Comparison of ENCODE assay signal across 22 cellular contexts in genomic region chr2:216155954-216156353, GRCh38. TPM values are rescaled to one million over a fixed set of nuclear protein-coding genes. Genes with fewer than 3 reads are reported as not detected.
DNase-seq lines count a peak whose midpoint lies in the region; ATAC-seq and TF ChIP-seq lines count a peak whose summit lies in the region.
"Had no signal": no experiment of that assay in that cellular context is flagged by ENCODE, and none has a peak within 500 bp of the region (broad histone marks: within the 10 kb centered on the region; RNA-seq: fewer than 3 reads in every experiment).

No MANE protein-coding gene starts in this region.

- H3K4me2 ChIP-seq in GM23338, result no peak overlapping the region
- H3K4me2 ChIP-seq: BLaER1 had no signal

- POLR2A ChIA-PET in CD8-positive, alpha-beta T cell (lab: Charles Lee), result no interaction called here
- POLR2A ChIA-PET in WTC11 (lab: Charles Lee), result no interaction called here

- CTCF ChIA-PET in CD8-positive, alpha-beta T cell (lab: Charles Lee), result no interaction called here
- CTCF ChIA-PET in WTC11 (lab: Charles Lee), result interaction anchor here (1.2 kb wide), 1 partner anchor 92 kb away, joined by 3 read pairs; no protein-coding TSS in a partner anchor

- intact Hi-C loops in CD8-positive, alpha-beta T cell (cut with DNase I, micrococcal nuclease), result loop anchor here in 1 of 2 experiments (10.0 kb wide), 1 partner anchor 509 kb away; no protein-coding TSS in a partner anchor

- no peak for TF ChIP-seq CTCF in CD8-positive, alpha-beta T cell (IDR thresholded peaks at IDR 0.05)
- TF ChIP-seq CTCF in GM23338 (conservative IDR thresholded peaks at IDR 0.05; ENCODE audit: low read depth in 2 of 2) (no peak), WTC11 (IDR thresholded peaks at IDR 0.05) (no peak), glutamatergic neuron (IDR thresholded peaks at IDR 0.05; ENCODE audit: partially characterized antibody, unreplicated experiment) (no peak)

- H3K27me3 ChIP-seq in CD8-positive, alpha-beta T cell (ENCODE audit: insufficient read depth, low read length), result no peaks in the 10 kb centered on the region
- no peaks in the 10 kb centered on the region for H3K27me3 ChIP-seq in GM23338 (ENCODE audit: insufficient read depth)
- H3K27me3 ChIP-seq: BLaER1 had no signal

- H3K36me3 Mint-ChIP-seq in CD8-positive, alpha-beta T cell, result peaks cover 87% of the 10 kb centered on the region
- H3K36me3 Mint-ChIP-seq in GM23338 (ENCODE audit: low read depth) (peaks cover 90% of the 10 kb centered on the region), WTC11 (peaks cover 82% of the 10 kb centered on the region), glutamatergic neuron (ENCODE audit: unreplicated experiment) (peaks cover 4% of the 10 kb centered on the region)
- peaks cover 73% of the 10 kb centered on the region for H3K36me3 Mint-ChIP-seq in T-helper 2 cell treated with Interferon-gamma antibody and Interleukin-4, amounts not matched to agents 5 μg/mL and 100 μg/mL, for 36 hours (ENCODE audit: low read depth)

- H3K36me3 ChIP-seq in CD8-positive, alpha-beta T cell (ENCODE audit: insufficient read depth, low read length), result peaks cover 37% of the 10 kb centered on the region
- H3K36me3 ChIP-seq in GM23338 (ENCODE audit: insufficient read depth), result peaks cover 72% of the 10 kb centered on the region

- peaks cover 43% of the 10 kb centered on the region for H4K20me1 ChIP-seq in GM23338 (replicated peaks; ENCODE audit: insufficient read depth)

- DNase-seq in CD8-positive, alpha-beta T cell, result no peak
- DNase-seq in GM23338 (ENCODE audit: low spot score) (no peak), WTC11 (ENCODE audit: low spot score) (no peak), glutamatergic neuron (no peak), middle frontal gyrus (ENCODE audit: extremely low spot score, low spot score) (no peak), GDM1 (lab: John Stamatoyannopoulos, UW) (no peak)
- no peak for DNase-seq in activated CD4-positive, alpha-beta T cell treated with anti-CD3 and anti-CD28 coated beads, Interleukin-2, amount 50 U/mL, for 1 hour
- DNase-seq in T-helper 2 cell treated with Interferon-gamma antibody and Interleukin-4, amounts not matched to agents 5 μg/mL and 100 μg/mL, for 36 hours (ENCODE audit: low spot score), result no peak
- DNase-seq: 8988T; Calu3; CD4-positive, alpha-beta memory T cell; DMS 273 treated with DMSO at 0.1 percent for 48 hours; DMS53; DND-41; EL; GOT3; H7; HFFc6 had no signal

- no peaks in the 10 kb centered on the region for H3K4me1 ChIP-seq in CD8-positive, alpha-beta T cell (ENCODE audit: insufficient read depth, low read length)
- no peaks in the 10 kb centered on the region for H3K4me1 ChIP-seq in GM23338 (ENCODE audit: insufficient read depth)
- H3K4me1 ChIP-seq: BLaER1 had no signal

- H3K4me3 Mint-ChIP-seq in CD8-positive, alpha-beta T cell, result no peak overlapping the region
- H3K4me3 Mint-ChIP-seq in GM23338, result no peak overlapping the region
- H3K4me3 Mint-ChIP-seq in WTC11, result no peak overlapping the region
- H3K4me3 Mint-ChIP-seq in glutamatergic neuron (ENCODE audit: unreplicated experiment), result no peak overlapping the region
- H3K4me3 Mint-ChIP-seq in T-helper 2 cell treated with Interferon-gamma antibody and Interleukin-4, amounts not matched to agents 5 μg/mL and 100 μg/mL, for 36 hours, result no peak overlapping the region
- H3K4me3 Mint-ChIP-seq: CD14-positive monocyte; CD4-positive, alpha-beta memory T cell; HFFc6; IgD-negative memory B cell had no signal

- H3K27me3 Mint-ChIP-seq in CD8-positive, alpha-beta T cell (ENCODE audit: low read depth), result no peaks in the 10 kb centered on the region
- H3K27me3 Mint-ChIP-seq in GM23338 (ENCODE audit: insufficient read depth, low read depth, poor library complexity) (peaks cover 2% of the 10 kb centered on the region), WTC11 (ENCODE audit: low read depth) (no peaks in the 10 kb centered on the region), glutamatergic neuron (ENCODE audit: unreplicated experiment) (peaks cover 2% of the 10 kb centered on the region)
- H3K27me3 Mint-ChIP-seq in T-helper 2 cell treated with Interferon-gamma antibody and Interleukin-4, amounts not matched to agents 5 μg/mL and 100 μg/mL, for 36 hours (ENCODE audit: low read depth), result no peaks in the 10 kb centered on the region
- H3K27me3 Mint-ChIP-seq: CD4-positive, alpha-beta memory T cell; IgD-negative memory B cell had no signal

- H3K4me3 ChIP-seq in CD8-positive, alpha-beta T cell (ENCODE audit: low read depth, low read length), result no peak overlapping the region
- no peak overlapping the region for H3K4me3 ChIP-seq in GM23338
- H3K4me3 ChIP-seq: BLaER1 had no signal

- no peaks in the 10 kb centered on the region for H3K9me3 ChIP-seq in CD8-positive, alpha-beta T cell (ENCODE audit: low read length)
- H3K9me3 ChIP-seq: BLaER1 had no signal

- H2AFZ ChIP-seq in GM23338, result no peak overlapping the region

- no peak overlapping the region for H3K27ac ChIP-seq in CD8-positive, alpha-beta T cell (ENCODE audit: low read depth, low read length)
- peak overlapping the region; percentile 74; the same call in 1 of the 2 replicates for H3K27ac ChIP-seq in GM23338 (ENCODE audit: low read depth)
- H3K27ac ChIP-seq: BLaER1 had no signal

- ATAC-seq in CD8-positive, alpha-beta T cell, result no peak
- ATAC-seq in GM23338, result no peak
- ATAC-seq in WTC11, result no peak
- ATAC-seq: HCT116 had no signal

- H3K4me1 Mint-ChIP-seq in CD8-positive, alpha-beta T cell (ENCODE audit: low read depth), result peaks cover 39% of the 10 kb centered on the region
- no peaks in the 10 kb centered on the region for H3K4me1 Mint-ChIP-seq in GM23338
- no peaks in the 10 kb centered on the region for H3K4me1 Mint-ChIP-seq in WTC11
- H3K4me1 Mint-ChIP-seq in glutamatergic neuron (ENCODE audit: low read depth, unreplicated experiment), result peaks cover 9% of the 10 kb centered on the region
- H3K4me1 Mint-ChIP-seq in T-helper 2 cell treated with Interferon-gamma antibody and Interleukin-4, amounts not matched to agents 5 μg/mL and 100 μg/mL, for 36 hours (ENCODE audit: low read depth), result peaks cover 19% of the 10 kb centered on the region
- H3K4me1 Mint-ChIP-seq: CD14-positive monocyte had no signal

- H3K9me3 Mint-ChIP-seq in CD8-positive, alpha-beta T cell, result no peaks in the 10 kb centered on the region
- H3K9me3 Mint-ChIP-seq in GM23338 (no peaks in the 10 kb centered on the region), WTC11 (no peaks in the 10 kb centered on the region), glutamatergic neuron (ENCODE audit: unreplicated experiment) (no peaks in the 10 kb centered on the region)
- H3K9me3 Mint-ChIP-seq in T-helper 2 cell treated with Interferon-gamma antibody and Interleukin-4, amounts not matched to agents 5 μg/mL and 100 μg/mL, for 36 hours, result no peaks in the 10 kb centered on the region
- H3K9me3 Mint-ChIP-seq: CD4-positive, alpha-beta memory T cell; HFFc6; IgD-negative memory B cell had no signal

- H3K79me2 ChIP-seq in GM23338 (replicated peaks; ENCODE audit: insufficient read depth), result peaks cover 80% of the 10 kb centered on the region

- no peaks in the 10 kb centered on the region for H3K9me2 ChIP-seq in GM23338 (ENCODE audit: insufficient read depth)

- H3K27ac Mint-ChIP-seq in CD8-positive, alpha-beta T cell, result peak overlapping the region; percentile 10
- H3K27ac Mint-ChIP-seq in GM23338 (no peak overlapping the region; the same call in 1 of the 2 replicates), WTC11 (peak overlapping the region; percentile 25; the same call in 1 of the 2 replicates), glutamatergic neuron (ENCODE audit: unreplicated experiment) (peak overlapping the region; percentile 7)
- H3K27ac Mint-ChIP-seq in T-helper 2 cell treated with Interferon-gamma antibody and Interleukin-4, amounts not matched to agents 5 μg/mL and 100 μg/mL, for 36 hours, result no peak overlapping the region

- peaks cover 10% of the 10 kb centered on the region for H3F3A ChIP-seq in GM23338 (replicated peaks; ENCODE audit: low read depth)

TF ChIP-seq in GM23338, 12 proteins besides CTCF, POLR2A, EP300 and RAD21 (continues in another document):
- TF ChIP-seq ZNF114 (CRISPR knock-in tag; IDR thresholded peaks at IDR 0.05), result no peak
- no peak for TF ChIP-seq EZH2phosphoT487 (IDR thresholded peaks at IDR 0.05; ENCODE audit: unreplicated experiment)

TF ChIP-seq in WTC11, 78 proteins besides CTCF, POLR2A, EP300 and RAD21 (continues in another document):
- TF ChIP-seq JUN (CRISPR knock-in tag; IDR thresholded peaks at IDR 0.05) (no peak), HMGXB4 (CRISPR knock-in tag; IDR thresholded peaks at IDR 0.05) (no peak), ERG (CRISPR knock-in tag; IDR thresholded peaks at IDR 0.05) (no peak), GABPB1 (CRISPR knock-in tag; IDR thresholded peaks at IDR 0.05) (no peak)

RNA-seq across cellular contexts. Expression of gene XRCC5, which starts 46.8 kb away (rescaled TPM):
- 100 to 1,000 TPM; 120 to 125 TPM for total RNA-seq in CD8-positive, alpha-beta T cell
- 482 and 499 TPM in 2 replicates for total RNA-seq in GM23338 (2014; rRNA removed; shearing (Covaris generic))
- 432 and 524 TPM in 2 replicates for polyA plus RNA-seq in GM23338 (2016; fragmentation: Nextera tagmentation; extraction: Ambion mirVana)
- 459 to 522 TPM (median 466 TPM) in 3 replicates for total RNA-seq in WTC11 (2021)
- total RNA-seq in glutamatergic neuron (ENCODE audit: unreplicated experiment), result 254 TPM

Comparison
In these comparisons a context has a peak if more than half of its experiments do, and no peak if none do; other contexts are left out.
1. H3K27ac Mint-ChIP-seq: peak in CD8-positive, alpha-beta T cell (single experiment), WTC11 (single experiment) and glutamatergic neuron (single experiment); none in GM23338 (single experiment) and T-helper 2 cell treated with Interferon-gamma antibody and Interleukin-4, amounts not matched to agents 5 μg/mL and 100 μg/mL, for 36 hours (single experiment).